Comparison of ENCODE assay signal across 26 cellular contexts in the genomic region with DNA sequence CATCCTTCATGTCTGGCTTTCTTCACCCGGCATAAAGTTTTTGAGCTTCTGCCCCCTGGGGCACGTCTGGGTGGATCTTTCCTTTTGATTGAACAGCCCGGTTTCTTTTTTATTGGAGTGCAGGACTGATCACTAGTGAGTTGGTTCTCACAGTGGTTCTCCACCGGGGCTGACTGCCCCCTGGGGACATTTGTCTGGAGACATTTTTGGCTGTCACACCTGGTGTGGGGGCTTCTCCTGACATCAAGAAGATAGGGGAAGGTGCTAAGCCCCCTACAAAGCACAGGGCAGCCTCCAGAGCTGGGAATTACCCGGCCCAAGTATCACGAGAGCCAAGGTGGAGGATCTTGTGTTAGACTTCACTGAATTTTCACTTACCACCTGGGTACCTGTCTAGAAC. TPM values are rescaled to one million over a fixed set of nuclear protein-coding genes. Genes with fewer than 3 reads are reported as not detected.
DNase-seq lines count a peak whose midpoint lies in the region; ATAC-seq, FAIRE-seq and TF ChIP-seq lines count a peak whose summit lies in the region.
"Had no signal": no experiment of that assay in that cellular context is flagged by ENCODE, and none has a peak within 500 bp of the region (broad histone marks: within the 10 kb centered on the region; RNA-seq: fewer than 3 reads in every experiment).

No MANE protein-coding gene starts in this region.

- peaks cover 0 to 12% (median 0%) of the 10 kb centered on the region in 12 donors for H3K9me3 ChIP-seq in heart left ventricle
- no peaks in the 10 kb centered on the region; the same call in 2 of the 3 replicates for H3K9me3 ChIP-seq in GM12878 (replicated peaks; ENCODE audit: control insufficient read depth, insufficient read depth, low read length)
- H3K9me3 ChIP-seq in trophoblast cell (ENCODE audit: insufficient read depth, low read depth, low read length), result peaks cover 44% of the 10 kb centered on the region

- intact Hi-C loops in Right ventricle myocardium inferior (cut with DNase I), result no loop called here
- intact Hi-C loops in heart left ventricle (cut with DNase I), result loop anchor here in 1 of 10 donors (10.0 kb wide), 1 partner anchor 141 kb away; no protein-coding TSS in a partner anchor
- intact Hi-C loops in GM12878 (cut with micrococcal nuclease; ENCODE audit: unreplicated experiment), result loop anchor here (2.0 kb wide), 2 partner anchors 25 to 73 kb away; a partner anchor contains a TSS

- H4K91ac ChIP-seq in trophoblast cell (ENCODE audit: low read depth, low read length), result no peak overlapping the region

- RAD21 ChIA-PET in GM12878 (lab: Charles Lee; ENCODE audit: unreplicated experiment), result interaction anchor here (1.0 to 8.0 kb wide), 20 partner anchors 10 to 148 kb away, joined by 3 to 73 read pairs (median 12); a partner anchor contains a TSS

- no peak overlapping the region; the same call in 1 of the 2 replicates for H2AFZ ChIP-seq in GM12878 (ENCODE audit: control insufficient read depth, low read depth, low read length)
- no peak overlapping the region for H2AFZ ChIP-seq in trophoblast cell (ENCODE audit: insufficient read depth, low read length, poor library complexity)

- CTCF ChIA-PET in GM12878 (lab: Yijun Ruan, JAX), result interaction anchor here (0.6 to 4.4 kb wide), 10 partner anchors 10 to 177 kb away, joined by 3 to 23 read pairs (median 6); no protein-coding TSS in a partner anchor

- TF ChIP-seq RAD21 in GM12878 (IDR thresholded peaks at IDR 0.05; ENCODE audit: insufficient read depth, low read depth, low read length), result peak; percentile 35

- no peak overlapping the region for H3K4ac ChIP-seq in trophoblast cell (ENCODE audit: low read depth, low read length)

- no peak overlapping the region for H3K18ac ChIP-seq in trophoblast cell (ENCODE audit: low read length)

- H3K27ac ChIP-seq in heart left ventricle (no peak overlapping the region), GM12878 (ENCODE audit: control insufficient read depth, insufficient read depth) (no peak overlapping the region), trophoblast cell (ENCODE audit: low read depth, low read length) (no peak overlapping the region)
- H3K27ac ChIP-seq: 22Rv1 had no signal

- H2BK12ac ChIP-seq in trophoblast cell (ENCODE audit: low read length), result no peak overlapping the region

- H3K9ac ChIP-seq in GM12878 (ENCODE audit: control insufficient read depth, insufficient read depth, low read length) (no peak overlapping the region), trophoblast cell (ENCODE audit: low read length) (peak overlapping the region; percentile 12)

- 58 to 62% (median 59%) methylated on average over 6 of the region's 6 CpGs for WGBS in heart left ventricle, 4 donors
- WGBS in GM12878 (ENCODE audit: insufficient coverage, insufficient replicate concordance, low lambda C conversion rate, missing lambda C conversion rate), result 22% methylated on average over 6 of the region's 6 CpGs
- no CpG with 5 or more reads among the region's 6 CpGs for WGBS in trophoblast cell (ENCODE audit: extremely low coverage, insufficient coverage, insufficient read length)

- no peak overlapping the region for H2AK5ac ChIP-seq in trophoblast cell (ENCODE audit: low read length)

- no peaks in the 10 kb centered on the region for H3K79me1 ChIP-seq in trophoblast cell (ENCODE audit: low read length)

- H4K20me1 ChIP-seq in GM12878 (ENCODE audit: control insufficient read depth, insufficient read depth), result no peaks in the 10 kb centered on the region

- SMC1A ChIA-PET in GM12878 (lab: Charles Lee; ENCODE audit: uncharacterized antibody, unreplicated experiment), result interaction anchor here (0.6 to 9.6 kb wide), 24 partner anchors 10 to 176 kb away, joined by 3 to 230 read pairs (median 6); no protein-coding TSS in a partner anchor

- no peak overlapping the region for H3K14ac ChIP-seq in trophoblast cell (ENCODE audit: low read length)

- TF ChIP-seq POLR2A in heart left ventricle (IDR thresholded peaks at IDR 0.05) (no peak), GM12878 (IDR thresholded peaks at IDR 0.05; ENCODE audit: low read depth, low read length) (no peak)

- in situ Hi-C loops in GM12878 (cut with MboI), result no loop called here
- in situ Hi-C loops in KBM-7 (cut with MboI; ENCODE audit: low pct_unique_long_range_greater_than_20kb, low sequenced_read_pairs), result no loop called here

- no peak overlapping the region for H3K4me3 ChIP-seq in heart left ventricle
- no peak overlapping the region for H3K4me3 ChIP-seq in GM12878
- no peak overlapping the region for H3K4me3 ChIP-seq in trophoblast cell (ENCODE audit: low read depth, low read length)

- peak; percentile 28 for DNase-seq in Right ventricle myocardium inferior (ENCODE audit: missing footprints)
- no peak for DNase-seq in heart left ventricle
- DNase-seq in GM12878 (ENCODE audit: low read depth, low spot score), result no peak
- DNase-seq in trophoblast cell, result no peak
- no peak for DNase-seq in frontal cortex (ENCODE audit: low spot score in 2 of 2)
- no peak for DNase-seq in KBM-7
- DNase-seq: AML-193; CD4-positive, CD25-positive, alpha-beta regulatory T cell; COR-L47; DMS153; GF-D8; Karpas-422; NCI-H1092; NCI-H1436 treated with DMSO at 0.1 percent for 48 hours; NCI-H2029; NCI-H2171; NCI-H446 treated with DMSO at 0.1 percent for 48 hours; NK-92 treated with Interleukin-12 subunit alpha and Interleukin-12 subunit beta, amount 100 ng/mL, for 24 hours; OCI-M1; SIG-M5 had no signal

- POLR2A ChIA-PET in GM12878 (lab: Charles Lee), result interaction anchor here (1.3 to 3.1 kb wide), 8 partner anchors 10 to 60 kb away, joined by 3 to 14 read pairs (median 6); no protein-coding TSS in a partner anchor

- no peak overlapping the region for H3K23ac ChIP-seq in trophoblast cell (ENCODE audit: low read length)

- no peak overlapping the region for H4K12ac ChIP-seq in trophoblast cell (ENCODE audit: low read depth, low read length)

- TF ChIP-seq CTCF in heart left ventricle (IDR thresholded peaks at IDR 0.05) (no peak), GM12878 (IDR thresholded peaks at IDR 0.05 in 2 of 3, conservative IDR thresholded peaks at IDR 0.05 in 1 of 3; ENCODE audit: control insufficient read depth in 2 of 3, extremely low read depth in 1 of 3, insufficient read depth in 1 of 3, low read depth in 3 of 3, low read length in 3 of 3) (peak in 1 of 3 experiments; percentile 9; a peak in 1 of 6 replicates)

- H3K27me3 ChIP-seq in heart left ventricle, result peaks cover 0 to 38% (median 6%) of the 10 kb centered on the region in 9 donors
- no peaks in the 10 kb centered on the region for H3K27me3 ChIP-seq in GM12878 (replicated peaks in 1 of 2; ENCODE audit: control insufficient read depth in 2 of 2, insufficient read depth in 2 of 2, low read length in 1 of 2)
- no peaks in the 10 kb centered on the region for H3K27me3 ChIP-seq in trophoblast cell (ENCODE audit: insufficient read depth, low read length)

- H3K4me2 ChIP-seq in GM12878 (ENCODE audit: control insufficient read depth, insufficient read depth) (peak overlapping the region; percentile 64), trophoblast cell (ENCODE audit: low read length) (no peak overlapping the region)

- no peak overlapping the region for H2BK120ac ChIP-seq in trophoblast cell (ENCODE audit: insufficient read depth, low read length, poor library complexity)

- ATAC-seq in Right ventricle myocardium inferior (no peak), heart left ventricle (no peak), GM12878 (peak; percentile 38), GM19023 (IDR thresholded peaks at IDR 0.05; ENCODE audit: unreplicated experiment) (no peak), HG03520 (IDR thresholded peaks at IDR 0.05; ENCODE audit: unreplicated experiment) (no peak)
- ATAC-seq: HepG2 had no signal

- no peaks in the 10 kb centered on the region for H3K36me3 ChIP-seq in heart left ventricle
- no peaks in the 10 kb centered on the region for H3K36me3 ChIP-seq in GM12878 (ENCODE audit: control insufficient read depth in 2 of 2, insufficient read depth in 2 of 2, low read length in 1 of 2)
- H3K36me3 ChIP-seq in trophoblast cell (ENCODE audit: control insufficient read depth in 1 of 2, insufficient read depth in 2 of 2, low read length in 2 of 2), result no peaks in the 10 kb centered on the region

- TF ChIP-seq EP300 in GM12878 (IDR thresholded peaks at IDR 0.05; ENCODE audit: borderline replicate concordance in 1 of 2, control insufficient read depth in 1 of 2, low read depth in 2 of 2, low read length in 2 of 2), result peak in 1 of 2 experiments; percentile 13; a peak in 1 of 4 replicates

- H3K4me1 ChIP-seq in heart left ventricle (no peaks in the 10 kb centered on the region), GM12878 (ENCODE audit: control insufficient read depth, insufficient read depth, low read length) (peaks cover 22% of the 10 kb centered on the region), trophoblast cell (ENCODE audit: control insufficient read depth in 1 of 2, insufficient read depth in 2 of 2, low read length in 2 of 2) (no peaks in the 10 kb centered on the region)

- H3K79me2 ChIP-seq in GM12878 (ENCODE audit: control insufficient read depth, insufficient read depth, low read length) (no peaks in the 10 kb centered on the region), trophoblast cell (ENCODE audit: control insufficient read depth, insufficient read depth, low read length, poor library complexity) (no peaks in the 10 kb centered on the region)

- no peak for FAIRE-seq in GM12878 (lab: Jason Lieb, UNC)
- no peak for FAIRE-seq in frontal cortex (lab: Jason Lieb, UNC)
- FAIRE-seq: HepG2 had no signal

- BruUV-seq in GM12878 (replicated peaks; lab: Mats Ljungman, UMichigan), result no TSS peak

- no peak overlapping the region for H4K8ac ChIP-seq in trophoblast cell (ENCODE audit: low read depth, low read length)

- H2BK5ac ChIP-seq in trophoblast cell (ENCODE audit: low read depth, low read length, poor library complexity), result no peak overlapping the region

RNA-seq across cellular contexts. Expression of a gene that starts 25.7 kb away (rescaled TPM):
- total RNA-seq in Right ventricle myocardium inferior (0.68 TPM), heart left ventricle (1 to 10 TPM in 2 of 9 donors, under 1 TPM in 6, not detected in 1; 0.16 to 4.4 (median 0.35) TPM), GM12878 (2014; rRNA removed) (287 and 295 TPM in 2 replicates), GM12878 (2014; rRNA removed; fragmentation: Illumina TruSeq; extraction: Trizol) (217 and 228 TPM in 2 replicates), GM12878 (2021) (495 and 498 TPM in 2 replicates), frontal cortex (not detected)
- polyA plus RNA-seq in heart left ventricle (under 1 TPM; 0.08 to 0.29 TPM), GM12878 (2011; rRNA removed) (252 and 320 TPM in 2 replicates), GM12878 (2014; fragmentation: Illumina TruSeq; extraction: Trizol) (223 and 228 TPM in 2 replicates), GM12878 (2014; fragmentation: Nextera tagmentation; extraction: Ambion mirVana) (10 to 100 TPM; 50.0 to 98.9 TPM), GM12878 (2014; rRNA removed) (187 and 205 TPM in 2 replicates), GM12878 (2016; fragmentation: Nextera tagmentation; extraction: Ambion mirVana) (100 to 1,000 TPM; 295 to 297 TPM)
- 825 and 857 TPM in 2 replicates for total RNA-seq in GM12878 (2013; cell fraction: nucleolus; rRNA removed)
- 299 TPM for polyA plus RNA-seq in GM12878 (2011; ENCODE audit: low read depth)
- 352 and 442 TPM in 2 replicates for polyA plus RNA-seq in GM12878 (2011; cell fraction: cytosol; rRNA removed)
- 848 and 1,001 TPM in 2 replicates for polyA plus RNA-seq in GM12878 (2011; cell fraction: nucleus; rRNA removed)
- polyA plus RNA-seq in GM12878 (2012), result 262 and 367 TPM in 2 replicates
- 364 and 403 TPM in 2 replicates for polyA minus RNA-seq in GM12878 (2011; rRNA and poly(A)+ RNA removed)
- 196 and 207 TPM in 2 replicates for polyA minus RNA-seq in GM12878 (2011; cell fraction: cytosol; rRNA and poly(A)+ RNA removed)
- polyA minus RNA-seq in GM12878 (2011; cell fraction: nucleus; rRNA and poly(A)+ RNA removed), result 241 and 321 TPM in 2 replicates
- 0.44 and 0.53 TPM in 2 replicates for polyA plus RNA-seq in trophoblast cell (2013)
- total RNA-seq: H4, MCF 10A had no signal

Comparison
In these comparisons a context has a peak if more than half of its experiments do, and no peak if none do; other contexts are left out.
1. RNA of a gene that starts 25.7 kb away (total RNA-seq): 217 to 857 TPM in GM12878; 0.68 TPM in Right ventricle myocardium inferior (single experiment), 0.16 to 4.4 TPM in heart left ventricle and not detected in frontal cortex (single experiment); every median in the first group is over 10 times any median in the second.